1 cellular context compared by ENCODE assay signal in the genomic region with DNA sequence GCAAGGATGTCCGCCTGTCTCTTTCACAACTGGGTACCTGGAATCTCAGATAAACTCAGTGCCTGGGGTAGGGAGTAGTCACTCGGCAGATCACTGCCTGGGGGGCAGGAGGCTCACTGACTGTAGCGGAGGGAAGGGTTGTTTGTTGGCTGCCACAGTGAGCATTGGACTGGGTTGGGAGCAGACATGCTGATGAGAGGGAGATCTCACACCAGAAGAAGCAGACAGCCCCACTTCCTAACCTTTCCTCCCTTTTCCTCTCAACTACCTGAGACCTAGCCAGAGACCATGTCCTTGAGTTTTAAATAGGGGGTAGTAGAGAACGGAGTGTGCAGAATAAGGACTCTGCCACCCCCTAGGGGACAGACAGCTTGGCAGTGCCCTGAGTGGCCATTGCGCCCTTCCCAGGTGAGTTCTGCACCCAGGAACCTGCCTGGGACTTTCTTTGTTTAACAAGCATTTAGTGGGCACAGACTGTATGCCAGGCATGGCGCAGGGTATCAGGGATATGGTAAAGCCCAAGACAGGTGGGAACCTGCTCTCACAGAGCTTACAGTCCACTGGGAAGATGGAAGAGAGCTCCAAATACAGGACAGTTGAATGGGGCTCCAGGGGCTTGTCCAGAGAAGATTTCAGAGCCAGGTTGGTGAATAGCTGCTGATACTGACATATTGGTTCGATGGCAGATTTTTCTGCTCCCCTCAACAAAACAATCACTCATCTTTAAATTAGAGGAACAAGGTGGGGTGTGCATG.
TF ChIP-seq lines count a peak whose summit lies in the region.

No MANE protein-coding gene starts in this region.

TF ChIP-seq in endothelial cell of umbilical vein, 7 proteins besides CTCF, POLR2A, EP300 and RAD21 (continued from another document):
- no peak for TF ChIP-seq EZH2 (IDR thresholded peaks at IDR 0.05; ENCODE audit: borderline replicate concordance, low read depth, low read length, severe bottlenecking)
- no peak for TF ChIP-seq POLR2AphosphoS5 (IDR thresholded peaks at IDR 0.05; ENCODE audit: insufficient read depth, low read depth, low read length)
- no peak for TF ChIP-seq FOS (IDR thresholded peaks at IDR 0.05; ENCODE audit: borderline replicate concordance, insufficient read depth, low read length)
